In genomic region chr7:44646921-44647636, GRCh38 we compare ENCODE assay signal across 9 cellular contexts.
"Had no signal": no experiment of that assay in that cellular context is flagged by ENCODE, and none has a peak within 500 bp of the region (broad histone marks: within the 10 kb centered on the region; RNA-seq: fewer than 3 reads in every experiment).

No MANE protein-coding gene starts in this region.

- DNase-seq: activated CD4-positive, alpha-beta T cell treated with anti-CD3 and anti-CD28 coated beads for 4 hours; activated CD8-positive, alpha-beta memory T cell treated with anti-CD3 and anti-CD28 coated beads for 24 hours; activated effector memory CD4-positive, alpha-beta T cell treated with Interleukin-2 at 50 U/mL for 16 hours; foreskin fibroblast; left lung; SJCRH30; transverse colon; WERI-Rb-1 had no signal

- H3K27me3 Mint-ChIP-seq: activated naive CD8-positive, alpha-beta T cell had no signal

- H3K27ac Mint-ChIP-seq: activated naive CD8-positive, alpha-beta T cell had no signal

- H3K4me3 Mint-ChIP-seq: activated naive CD8-positive, alpha-beta T cell had no signal

- ATAC-seq: left lung had no signal
